1 cellular context compared by ENCODE assay signal in genomic region chr9:14353222-14354056, GRCh38.
TF ChIP-seq lines count a peak whose summit lies in the region.

No MANE protein-coding gene starts in this region.

TF ChIP-seq in HepG2, 621 proteins besides CTCF, POLR2A, EP300 and RAD21 (continued from another document):
- TF ChIP-seq XBP1 (CRISPR knock-in tag; IDR thresholded peaks at IDR 0.05) = no peak
- TF ChIP-seq FOXA3 (CRISPR knock-in tag; IDR thresholded peaks at IDR 0.05) = no peak
- no peak for TF ChIP-seq CAMTA2 (CRISPR knock-in tag; IDR thresholded peaks at IDR 0.05; ENCODE audit: borderline replicate concordance)
- TF ChIP-seq KDM5A (IDR thresholded peaks at IDR 0.05; ENCODE audit: borderline replicate concordance, low read length) = no peak
- TF ChIP-seq ZKSCAN5 (CRISPR knock-in tag; IDR thresholded peaks at IDR 0.05) = no peak
- TF ChIP-seq, protein P1, sequence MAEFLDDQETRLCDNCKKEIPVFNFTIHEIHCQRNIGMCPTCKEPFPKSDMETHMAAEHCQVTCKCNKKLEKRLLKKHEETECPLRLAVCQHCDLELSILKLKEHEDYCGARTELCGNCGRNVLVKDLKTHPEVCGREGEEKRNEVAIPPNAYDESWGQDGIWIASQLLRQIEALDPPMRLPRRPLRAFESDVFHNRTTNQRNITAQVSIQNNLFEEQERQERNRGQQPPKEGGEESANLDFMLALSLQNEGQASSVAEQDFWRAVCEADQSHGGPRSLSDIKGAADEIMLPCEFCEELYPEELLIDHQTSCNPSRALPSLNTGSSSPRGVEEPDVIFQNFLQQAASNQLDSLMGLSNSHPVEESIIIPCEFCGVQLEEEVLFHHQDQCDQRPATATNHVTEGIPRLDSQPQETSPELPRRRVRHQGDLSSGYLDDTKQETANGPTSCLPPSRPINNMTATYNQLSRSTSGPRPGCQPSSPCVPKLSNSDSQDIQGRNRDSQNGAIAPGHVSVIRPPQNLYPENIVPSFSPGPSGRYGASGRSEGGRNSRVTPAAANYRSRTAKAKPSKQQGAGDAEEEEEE (CRISPR knock-in tag; IDR thresholded peaks at IDR 0.05; ENCODE audit: borderline replicate concordance) = no peak
- no peak for TF ChIP-seq ZBTB37 (CRISPR knock-in tag; IDR thresholded peaks at IDR 0.05)
- TF ChIP-seq MIXL1 (CRISPR knock-in tag; IDR thresholded peaks at IDR 0.05) = peak; percentile 32; the same call in 1 of the 2 replicates
- no peak for TF ChIP-seq HNF4G (IDR thresholded peaks at IDR 0.05; ENCODE audit: borderline replicate concordance, low read depth, low read length)
- no peak for TF ChIP-seq HNF4G (CRISPR knock-in tag; IDR thresholded peaks at IDR 0.05; ENCODE audit: borderline replicate concordance, low read depth)
- TF ChIP-seq ZNF362 (CRISPR knock-in tag; IDR thresholded peaks at IDR 0.05; ENCODE audit: borderline replicate concordance) = no peak
- TF ChIP-seq SETDB1 (CRISPR knock-in tag; IDR thresholded peaks at IDR 0.05; ENCODE audit: borderline replicate concordance) = no peak
- no peak for TF ChIP-seq ZNF12 (CRISPR knock-in tag; IDR thresholded peaks at IDR 0.05)
- peak; percentile 92 for TF ChIP-seq STAG1 (CRISPR knock-in tag; IDR thresholded peaks at IDR 0.05)
- peak; percentile 79 for TF ChIP-seq SMC3 (IDR thresholded peaks at IDR 0.05; ENCODE audit: low read length)
- TF ChIP-seq ZNF784 (CRISPR knock-in tag; IDR thresholded peaks at IDR 0.05; ENCODE audit: borderline replicate concordance) = no peak
- TF ChIP-seq HMGA1 (CRISPR knock-in tag; conservative IDR thresholded peaks at IDR 0.05) = no peak
- TF ChIP-seq ZNF501 (CRISPR knock-in tag; IDR thresholded peaks at IDR 0.05) = 0 out of 2 replicates have a peak, but pooled peaks have one; percentile 23
- no peak for TF ChIP-seq MTA1 (CRISPR knock-in tag; IDR thresholded peaks at IDR 0.05; ENCODE audit: borderline replicate concordance)
- no peak for TF ChIP-seq ESRRA (CRISPR knock-in tag; IDR thresholded peaks at IDR 0.05; ENCODE audit: low read depth)
- TF ChIP-seq ARID5B (CRISPR knock-in tag; IDR thresholded peaks at IDR 0.05) = 0 out of 2 replicates have a peak, but pooled peaks have one; percentile 24
- no peak for TF ChIP-seq ZNF292 (CRISPR knock-in tag; IDR thresholded peaks at IDR 0.05; ENCODE audit: borderline replicate concordance, low read depth)
- TF ChIP-seq, protein P2, sequence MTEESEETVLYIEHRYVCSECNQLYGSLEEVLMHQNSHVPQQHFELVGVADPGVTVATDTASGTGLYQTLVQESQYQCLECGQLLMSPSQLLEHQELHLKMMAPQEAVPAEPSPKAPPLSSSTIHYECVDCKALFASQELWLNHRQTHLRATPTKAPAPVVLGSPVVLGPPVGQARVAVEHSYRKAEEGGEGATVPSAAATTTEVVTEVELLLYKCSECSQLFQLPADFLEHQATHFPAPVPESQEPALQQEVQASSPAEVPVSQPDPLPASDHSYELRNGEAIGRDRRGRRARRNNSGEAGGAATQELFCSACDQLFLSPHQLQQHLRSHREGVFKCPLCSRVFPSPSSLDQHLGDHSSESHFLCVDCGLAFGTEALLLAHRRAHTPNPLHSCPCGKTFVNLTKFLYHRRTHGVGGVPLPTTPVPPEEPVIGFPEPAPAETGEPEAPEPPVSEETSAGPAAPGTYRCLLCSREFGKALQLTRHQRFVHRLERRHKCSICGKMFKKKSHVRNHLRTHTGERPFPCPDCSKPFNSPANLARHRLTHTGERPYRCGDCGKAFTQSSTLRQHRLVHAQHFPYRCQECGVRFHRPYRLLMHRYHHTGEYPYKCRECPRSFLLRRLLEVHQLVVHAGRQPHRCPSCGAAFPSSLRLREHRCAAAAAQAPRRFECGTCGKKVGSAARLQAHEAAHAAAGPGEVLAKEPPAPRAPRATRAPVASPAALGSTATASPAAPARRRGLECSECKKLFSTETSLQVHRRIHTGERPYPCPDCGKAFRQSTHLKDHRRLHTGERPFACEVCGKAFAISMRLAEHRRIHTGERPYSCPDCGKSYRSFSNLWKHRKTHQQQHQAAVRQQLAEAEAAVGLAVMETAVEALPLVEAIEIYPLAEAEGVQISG (CRISPR knock-in tag; IDR thresholded peaks at IDR 0.05) = no peak
- TF ChIP-seq KDM2A (CRISPR knock-in tag; IDR thresholded peaks at IDR 0.05; ENCODE audit: borderline replicate concordance, low read depth) = peak; percentile 61; the same call in 1 of the 2 replicates
- TF ChIP-seq SALL1 (CRISPR knock-in tag; IDR thresholded peaks at IDR 0.05) = peak; percentile 51
- TF ChIP-seq RORA (CRISPR knock-in tag; IDR thresholded peaks at IDR 0.05) = no peak
- TF ChIP-seq, protein P3, sequence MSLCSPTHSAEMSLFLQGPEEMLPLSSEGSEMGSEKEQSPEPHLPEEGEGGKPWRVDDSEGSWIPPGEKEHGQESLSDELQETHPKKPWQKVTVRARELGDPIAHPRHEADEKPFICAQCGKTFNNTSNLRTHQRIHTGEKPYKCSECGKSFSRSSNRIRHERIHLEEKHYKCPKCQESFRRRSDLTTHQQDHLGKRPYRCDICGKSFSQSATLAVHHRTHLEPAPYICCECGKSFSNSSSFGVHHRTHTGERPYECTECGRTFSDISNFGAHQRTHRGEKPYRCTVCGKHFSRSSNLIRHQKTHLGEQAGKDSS (CRISPR knock-in tag; IDR thresholded peaks at IDR 0.05; ENCODE audit: borderline replicate concordance, low read depth) = peak; percentile 28; the same call in 1 of the 2 replicates
- TF ChIP-seq ATF7-NPFF (CRISPR knock-in tag; IDR thresholded peaks at IDR 0.05; ENCODE audit: low read depth) = no peak
- TF ChIP-seq YY1 (IDR thresholded peaks at IDR 0.05; ENCODE audit: insufficient read depth, insufficient replicate concordance, low read depth, low read length) = peak; percentile 14
- TF ChIP-seq TSC22D2 (CRISPR knock-in tag; IDR thresholded peaks at IDR 0.05; ENCODE audit: borderline replicate concordance) = no peak
- no peak for TF ChIP-seq EZH2 (conservative IDR thresholded peaks at IDR 0.05; ENCODE audit: low read depth, low read length)
- TF ChIP-seq MED8 (CRISPR knock-in tag; IDR thresholded peaks at IDR 0.05; ENCODE audit: insufficient replicate concordance) = no peak
- no peak for TF ChIP-seq ZBTB3 (CRISPR knock-in tag; IDR thresholded peaks at IDR 0.05; ENCODE audit: borderline replicate concordance, low read depth)
- no peak for TF ChIP-seq RAD51 (IDR thresholded peaks at IDR 0.05; ENCODE audit: borderline replicate concordance)
- TF ChIP-seq SKI (IDR thresholded peaks at IDR 0.05; ENCODE audit: partially characterized antibody) = no peak
- TF ChIP-seq, protein P4, sequence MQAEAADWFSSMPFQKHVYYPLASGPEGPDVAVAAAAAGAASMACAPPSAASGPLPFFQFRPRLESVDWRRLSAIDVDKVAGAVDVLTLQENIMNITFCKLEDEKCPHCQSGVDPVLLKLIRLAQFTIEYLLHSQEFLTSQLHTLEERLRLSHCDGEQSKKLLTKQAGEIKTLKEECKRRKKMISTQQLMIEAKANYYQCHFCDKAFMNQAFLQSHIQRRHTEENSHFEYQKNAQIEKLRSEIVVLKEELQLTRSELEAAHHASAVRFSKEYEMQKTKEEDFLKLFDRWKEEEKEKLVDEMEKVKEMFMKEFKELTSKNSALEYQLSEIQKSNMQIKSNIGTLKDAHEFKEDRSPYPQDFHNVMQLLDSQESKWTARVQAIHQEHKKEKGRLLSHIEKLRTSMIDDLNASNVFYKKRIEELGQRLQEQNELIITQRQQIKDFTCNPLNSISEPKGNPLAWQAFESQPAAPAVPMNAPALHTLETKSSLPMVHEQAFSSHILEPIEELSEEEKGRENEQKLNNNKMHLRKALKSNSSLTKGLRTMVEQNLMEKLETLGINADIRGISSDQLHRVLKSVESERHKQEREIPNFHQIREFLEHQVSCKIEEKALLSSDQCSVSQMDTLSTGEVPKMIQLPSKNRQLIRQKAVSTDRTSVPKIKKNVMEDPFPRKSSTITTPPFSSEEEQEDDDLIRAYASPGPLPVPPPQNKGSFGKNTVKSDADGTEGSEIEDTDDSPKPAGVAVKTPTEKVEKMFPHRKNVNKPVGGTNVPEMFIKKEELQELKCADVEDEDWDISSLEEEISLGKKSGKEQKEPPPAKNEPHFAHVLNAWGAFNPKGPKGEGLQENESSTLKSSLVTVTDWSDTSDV (CRISPR knock-in tag; IDR thresholded peaks at IDR 0.05) = no peak
- TF ChIP-seq, protein P5, sequence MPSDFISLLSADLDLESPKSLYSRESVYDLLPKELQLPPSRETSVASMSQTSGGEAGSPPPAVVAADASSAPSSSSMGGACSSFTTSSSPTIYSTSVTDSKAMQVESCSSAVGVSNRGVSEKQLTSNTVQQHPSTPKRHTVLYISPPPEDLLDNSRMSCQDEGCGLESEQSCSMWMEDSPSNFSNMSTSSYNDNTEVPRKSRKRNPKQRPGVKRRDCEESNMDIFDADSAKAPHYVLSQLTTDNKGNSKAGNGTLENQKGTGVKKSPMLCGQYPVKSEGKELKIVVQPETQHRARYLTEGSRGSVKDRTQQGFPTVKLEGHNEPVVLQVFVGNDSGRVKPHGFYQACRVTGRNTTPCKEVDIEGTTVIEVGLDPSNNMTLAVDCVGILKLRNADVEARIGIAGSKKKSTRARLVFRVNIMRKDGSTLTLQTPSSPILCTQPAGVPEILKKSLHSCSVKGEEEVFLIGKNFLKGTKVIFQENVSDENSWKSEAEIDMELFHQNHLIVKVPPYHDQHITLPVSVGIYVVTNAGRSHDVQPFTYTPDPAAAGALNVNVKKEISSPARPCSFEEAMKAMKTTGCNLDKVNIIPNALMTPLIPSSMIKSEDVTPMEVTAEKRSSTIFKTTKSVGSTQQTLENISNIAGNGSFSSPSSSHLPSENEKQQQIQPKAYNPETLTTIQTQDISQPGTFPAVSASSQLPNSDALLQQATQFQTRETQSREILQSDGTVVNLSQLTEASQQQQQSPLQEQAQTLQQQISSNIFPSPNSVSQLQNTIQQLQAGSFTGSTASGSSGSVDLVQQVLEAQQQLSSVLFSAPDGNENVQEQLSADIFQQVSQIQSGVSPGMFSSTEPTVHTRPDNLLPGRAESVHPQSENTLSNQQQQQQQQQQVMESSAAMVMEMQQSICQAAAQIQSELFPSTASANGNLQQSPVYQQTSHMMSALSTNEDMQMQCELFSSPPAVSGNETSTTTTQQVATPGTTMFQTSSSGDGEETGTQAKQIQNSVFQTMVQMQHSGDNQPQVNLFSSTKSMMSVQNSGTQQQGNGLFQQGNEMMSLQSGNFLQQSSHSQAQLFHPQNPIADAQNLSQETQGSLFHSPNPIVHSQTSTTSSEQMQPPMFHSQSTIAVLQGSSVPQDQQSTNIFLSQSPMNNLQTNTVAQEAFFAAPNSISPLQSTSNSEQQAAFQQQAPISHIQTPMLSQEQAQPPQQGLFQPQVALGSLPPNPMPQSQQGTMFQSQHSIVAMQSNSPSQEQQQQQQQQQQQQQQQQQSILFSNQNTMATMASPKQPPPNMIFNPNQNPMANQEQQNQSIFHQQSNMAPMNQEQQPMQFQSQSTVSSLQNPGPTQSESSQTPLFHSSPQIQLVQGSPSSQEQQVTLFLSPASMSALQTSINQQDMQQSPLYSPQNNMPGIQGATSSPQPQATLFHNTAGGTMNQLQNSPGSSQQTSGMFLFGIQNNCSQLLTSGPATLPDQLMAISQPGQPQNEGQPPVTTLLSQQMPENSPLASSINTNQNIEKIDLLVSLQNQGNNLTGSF (CRISPR knock-in tag; IDR thresholded peaks at IDR 0.05) = no peak
- peak; percentile 22; the same call in 1 of the 2 replicates for TF ChIP-seq MAX (IDR thresholded peaks at IDR 0.05)
- TF ChIP-seq ZNF160 (CRISPR knock-in tag; IDR thresholded peaks at IDR 0.05) = no peak
